ENCODE assay signal across 16 cellular contexts in the genomic region with DNA sequence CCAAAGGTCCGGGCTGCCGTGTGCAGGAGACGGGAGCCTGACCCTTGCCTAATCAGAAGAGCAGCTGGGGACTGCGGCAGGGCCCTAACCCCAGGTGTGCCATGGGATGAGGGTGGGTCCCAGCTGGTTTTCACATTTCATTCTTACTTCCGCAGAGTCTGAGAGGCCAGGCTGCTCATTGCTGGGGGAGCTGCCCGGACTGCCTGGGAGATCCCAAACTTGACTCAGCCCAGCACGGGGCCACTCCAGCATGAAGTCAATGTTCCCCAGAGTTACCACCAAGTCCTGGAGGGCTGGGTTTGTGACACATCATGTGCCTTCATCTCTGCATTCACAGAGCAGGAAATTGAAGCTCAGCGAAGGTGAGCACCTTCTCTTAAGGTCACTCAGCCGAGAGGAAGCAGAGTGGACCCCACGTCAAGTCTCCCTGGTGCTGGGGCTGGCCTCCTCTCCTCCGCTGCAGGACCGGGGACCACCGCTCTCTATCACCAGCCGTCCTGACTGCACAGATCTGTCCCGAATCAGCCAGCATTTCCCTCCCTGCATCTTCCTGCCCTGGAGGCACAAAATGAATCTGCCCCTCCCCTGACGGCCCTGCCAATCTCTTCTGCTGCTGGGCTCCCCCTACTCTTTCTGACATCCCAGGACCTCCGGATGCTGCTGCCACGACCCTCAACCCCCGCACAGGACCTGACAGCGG. TPM values are rescaled to one million over a fixed set of nuclear protein-coding genes. Genes with fewer than 3 reads are reported as not detected.
DNase-seq lines count a peak whose midpoint lies in the region; FAIRE-seq and TF ChIP-seq lines count a peak whose summit lies in the region.
"Had no signal": no experiment of that assay in that cellular context is flagged by ENCODE, and none has a peak within 500 bp of the region (broad histone marks: within the 10 kb centered on the region; RNA-seq: fewer than 3 reads in every experiment).

No MANE protein-coding gene starts in this region.

- no peak overlapping the region for H3K4me3 ChIP-seq in BLaER1
- H3K4me3 ChIP-seq in endodermal cell (ENCODE audit: low read length): no peak overlapping the region
- no peak overlapping the region for H3K4me3 ChIP-seq in osteoblast (ENCODE audit: insufficient read depth, low read length)

- H3K27me3 ChIP-seq in BLaER1 (no peaks in the 10 kb centered on the region), endodermal cell (ENCODE audit: control insufficient read depth, insufficient read depth, low read length, poor library complexity, severe bottlenecking) (no peaks in the 10 kb centered on the region), osteoblast (ENCODE audit: insufficient read depth, low read length) (peaks cover 4% of the 10 kb centered on the region)

- H3K9ac ChIP-seq in BLaER1 (no peak overlapping the region), endodermal cell (ENCODE audit: extremely low read depth, low read length, poor library complexity, severe bottlenecking) (no peak overlapping the region)

- no peak overlapping the region for H2AFZ ChIP-seq in osteoblast (ENCODE audit: low read length)

- peaks cover 9% of the 10 kb centered on the region for H3K36me3 Mint-ChIP-seq in endodermal cell (ENCODE audit: low read depth)

- no peaks in the 10 kb centered on the region for H3K27me3 Mint-ChIP-seq in endodermal cell (ENCODE audit: insufficient read depth)

- peak; percentile 73 for DNase-seq in Daoy (ENCODE audit: low read depth)
- no peak for DNase-seq in endodermal cell
- peak; percentile 60 for DNase-seq in osteoblast (ENCODE audit: insufficient read length, low spot score, missing footprints)
- DNase-seq in NCI-H2029 (lab: John Stamatoyannopoulos, UW): no peak
- no peak for DNase-seq in GM10248 (ENCODE audit: extremely low spot score)
- DNase-seq in urothelium cell line (ENCODE audit: low spot score): no peak
- DNase-seq: COR-L47; DMS153; EL; GOT3; KBM-7; NCI-H1092; NCI-H2107; NCI-H446 treated with DMSO at 0.1 percent for 48 hours; NK-92 treated with Interleukin-12 subunit alpha and Interleukin-12 subunit beta, amount 100 ng/mL, for 24 hours had no signal

- H3K4me2 ChIP-seq in BLaER1: peak overlapping the region; percentile 87
- no peak overlapping the region for H3K4me2 ChIP-seq in osteoblast (ENCODE audit: insufficient read depth, low read length)

- H3K4me3 Mint-ChIP-seq in endodermal cell: no peak overlapping the region

- no peaks in the 10 kb centered on the region for H3K36me3 ChIP-seq in BLaER1
- H3K36me3 ChIP-seq in endodermal cell (ENCODE audit: control insufficient read depth, insufficient read depth, low read length): no peaks in the 10 kb centered on the region
- no peaks in the 10 kb centered on the region for H3K36me3 ChIP-seq in osteoblast (ENCODE audit: insufficient read depth, low read length)

- POLR2A ChIA-PET in GM10248 (lab: Yijun Ruan, JAX): no interaction called here

- peaks cover 6% of the 10 kb centered on the region for H3K4me1 Mint-ChIP-seq in endodermal cell

- no peaks in the 10 kb centered on the region for H3K79me2 ChIP-seq in osteoblast (ENCODE audit: insufficient read depth, low read length)

- no peaks in the 10 kb centered on the region for H3K9me3 Mint-ChIP-seq in endodermal cell

- FAIRE-seq in urothelium cell line (lab: Jason Lieb, UNC): no peak

- WGBS in endodermal cell (ENCODE audit: insufficient coverage in 1 of 2, insufficient read length in 1 of 2), 2 experiments: 84 to 86% methylated on average over 16 to 20 of the region's 20 CpGs

- H3K27ac Mint-ChIP-seq in endodermal cell: peak overlapping the region; percentile 53

- H3K27ac ChIP-seq in BLaER1: no peak overlapping the region
- no peak overlapping the region for H3K27ac ChIP-seq in endodermal cell (ENCODE audit: low read depth, low read length)
- H3K27ac ChIP-seq in osteoblast (ENCODE audit: low read depth, low read length): no peak overlapping the region

- H3K9me3 ChIP-seq in BLaER1 (no peaks in the 10 kb centered on the region), endodermal cell (ENCODE audit: control insufficient read depth, low read length) (peaks cover 9% of the 10 kb centered on the region), osteoblast (ENCODE audit: low read depth, low read length) (no peaks in the 10 kb centered on the region)

- H3K4me1 ChIP-seq in BLaER1 (peaks cover 74% of the 10 kb centered on the region), endodermal cell (ENCODE audit: control insufficient read depth, insufficient read depth, low read length) (no peaks in the 10 kb centered on the region), osteoblast (ENCODE audit: insufficient read depth, low read length) (no peaks in the 10 kb centered on the region)

- CTCF ChIA-PET in GM10248 (lab: Yijun Ruan, JAX): no interaction called here

- H4K20me1 ChIP-seq in BLaER1 (no peaks in the 10 kb centered on the region), osteoblast (ENCODE audit: insufficient read depth, low read length) (no peaks in the 10 kb centered on the region)

- TF ChIP-seq CTCF in endodermal cell (conservative IDR thresholded peaks at IDR 0.05) (no peak), osteoblast (IDR thresholded peaks at IDR 0.05; ENCODE audit: extremely low read depth, low read depth, low read length) (no peak), GM10248 (IDR thresholded peaks at IDR 0.05; ENCODE audit: control extremely low read depth, extremely low read depth, low read depth, missing control alignments) (no peak)

RNA-seq across cellular contexts. Expression of a gene that starts 54.6 kb away (rescaled TPM):
- total RNA-seq in Daoy (2014; rRNA removed; shearing (Covaris generic)): 12.3 and 14.1 TPM in 2 replicates
- total RNA-seq in endodermal cell: 10 to 100 TPM; 59.9 to 82.5 TPM
- 40.5 TPM for polyA plus RNA-seq in endodermal cell (2013, experiment 1 of 2)
- polyA plus RNA-seq in endodermal cell (2013, experiment 2 of 2): 37.3 TPM
- total RNA-seq in osteoblast: 35.1 and 36.5 TPM in 2 replicates

Comparison
In these comparisons a context has a peak if more than half of its experiments do, and no peak if none do; other contexts are left out.
1. DNase-seq: peak in Daoy (single experiment) and osteoblast (single experiment); none in endodermal cell (single experiment), NCI-H2029 (single experiment), GM10248 (single experiment) and urothelium cell line (single experiment).